ENCODE assay signal across 38 cellular contexts in the genomic region with DNA sequence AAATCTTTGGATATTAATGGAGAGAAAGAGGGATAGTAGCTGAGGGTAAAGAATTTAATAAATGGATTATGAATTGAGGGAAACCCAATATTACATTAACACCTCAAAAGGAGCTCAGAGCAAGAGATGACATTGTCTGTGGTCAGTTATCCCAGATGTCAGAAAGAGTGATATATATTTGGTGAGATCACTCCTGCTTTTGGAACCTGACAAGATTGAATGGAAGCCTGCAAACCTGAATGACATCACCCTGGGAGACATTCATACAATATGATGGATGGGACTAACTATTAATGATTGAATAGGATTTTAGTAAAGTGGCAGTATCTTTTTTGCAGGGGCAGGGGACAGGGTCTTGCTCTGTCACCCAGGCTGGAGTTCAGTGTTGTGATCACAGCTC. TPM values are rescaled to one million over a fixed set of nuclear protein-coding genes. Genes with fewer than 3 reads are reported as not detected.
"Had no signal": no experiment of that assay in that cellular context is flagged by ENCODE, and none has a peak within 500 bp of the region (broad histone marks: within the 10 kb centered on the region; RNA-seq: fewer than 3 reads in every experiment).

No MANE protein-coding gene starts in this region.

- H3K27ac ChIP-seq: KMS-11 had no signal

- H3K4me2 ChIP-seq: KMS-11 had no signal

- H3K27me3 ChIP-seq: MG63 had no signal

- DNase-seq: Karpas-422, Kasumi-1, MG63, MM.1S, MV-4-11, NCI-H1048, NCI-H1092, NCI-H1092 treated with DMSO at 0.1 percent for 48 hours, NCI-H1105, NCI-H1105 treated with DMSO at 0.1 percent for 48 hours, NCI-H1417, NCI-H1417 treated with DMSO at 0.1 percent for 48 hours, NCI-H1436, NCI-H1436 treated with DMSO at 0.1 percent for 48 hours, NCI-H146, NCI-H1694, NCI-H1694 treated with DMSO at 0.1 percent for 48 hours, NCI-H187, NCI-H187 treated with DMSO at 0.1 percent for 48 hours, NCI-H1930, NCI-H2029, NCI-H2029 treated with DMSO at 0.1 percent for 48 hours, NCI-H2081, NCI-H2107, NCI-H2171, NCI-H2171 treated with DMSO at 0.1 percent for 48 hours, NCI-H2227 treated with DMSO at 0.1 percent for 48 hours, NCI-H226, NCI-H345, NCI-H446, NCI-H446 treated with DMSO at 0.1 percent for 48 hours, NCI-H510A, NCI-H510A treated with DMSO at 0.1 percent for 48 hours, NCI-H524 had no signal

- H3K9ac ChIP-seq: KMS-11 had no signal

- H3K36me3 ChIP-seq: MG63 had no signal

- H3K4me3 ChIP-seq: MG63 had no signal

RNA-seq across cellular contexts. Expression of gene FGR, which starts 43.8 kb away (rescaled TPM):
- total RNA-seq: LHCN-M2, MCF 10A, NCI-H460 had no signal
